In genomic region chr11:71977743-71978418, GRCh38 we compare ENCODE assay signal across 8 cellular contexts. TPM values are rescaled to one million over a fixed set of nuclear protein-coding genes. Genes with fewer than 3 reads are reported as not detected.
DNase-seq lines count a peak whose midpoint lies in the region; ATAC-seq and TF ChIP-seq lines count a peak whose summit lies in the region.

No MANE protein-coding gene starts in this region.

- 50 to 54% methylated on average over 7 of the region's 7 CpGs for WGBS in lung, 2 donors

- H3K36me3 ChIP-seq in WERI-Rb-1 (peaks cover 30% of the 10 kb centered on the region), lung (ENCODE audit: control insufficient read depth in 2 of 2, insufficient read depth in 2 of 2, low read length in 2 of 2) (peaks cover 2 to 3% of the 10 kb centered on the region in 2 donors)

- H3K4me1 ChIP-seq in lung (ENCODE audit: control insufficient read depth in 2 of 2, insufficient read depth in 2 of 2, low read length in 2 of 2): peaks cover 0 to 1% of the 10 kb centered on the region in 2 donors

- TF ChIP-seq CTCF in WERI-Rb-1 (IDR thresholded peaks at IDR 0.05; ENCODE audit: low read depth, low read length) (peak; percentile 35; the same call in 1 of the 2 replicates), lung (IDR thresholded peaks at IDR 0.05; ENCODE audit: control extremely low read depth, extremely low read depth) (peak; percentile 65)

- H3K4me3 ChIP-seq in WERI-Rb-1 (ENCODE audit: low read depth, low read length) (no peak overlapping the region), lung (no peak overlapping the region)

- DNase-seq in activated CD4-positive, alpha-beta T cell treated with anti-CD3 and anti-CD28 coated beads for 24 hours (ENCODE audit: low read depth in 2 of 2): peak; percentile 32 to 33
- DNase-seq in activated CD4-positive, alpha-beta T cell treated with anti-CD3 and anti-CD28 coated beads for 1 hour: no peak
- DNase-seq in NCI-H1048 (lab: John Stamatoyannopoulos, UW) (peak; percentile 18), WERI-Rb-1 (no peak), dedifferentiated amniotic fluid mesenchymal stem cell (ENCODE audit: extremely low spot score) (peak; percentile 60), lung (ENCODE audit: low spot score) (peak; percentile 51), NCI-H187 treated with DMSO at 0.1 percent for 48 hours (lab: John Stamatoyannopoulos, UW) (no peak)
- peak; percentile 31 for DNase-seq in stimulated activated naive CD4-positive, alpha-beta T cell treated with Interleukin-2 at 50 U/mL for 16 hours (lab: John Stamatoyannopoulos, UW)

- no peaks in the 10 kb centered on the region for H3K27me3 ChIP-seq in WERI-Rb-1 (ENCODE audit: insufficient read depth, low read depth, severe bottlenecking)
- H3K27me3 ChIP-seq in lung (ENCODE audit: control insufficient read depth, insufficient read depth): no peaks in the 10 kb centered on the region

- no peak overlapping the region for H3K27ac ChIP-seq in WERI-Rb-1
- H3K27ac ChIP-seq in lung (ENCODE audit: low read depth in 1 of 2, low read length in 1 of 2): no peak overlapping the region

- no peak for ATAC-seq in lung (ENCODE audit: insufficient read depth, low FRiP score)

- no peaks in the 10 kb centered on the region for H3K9me3 ChIP-seq in WERI-Rb-1 (ENCODE audit: severe bottlenecking)
- no peaks in the 10 kb centered on the region for H3K9me3 ChIP-seq in lung (ENCODE audit: control insufficient read depth in 2 of 2, insufficient read depth in 1 of 2, low read length in 1 of 2)

RNA-seq across cellular contexts. Expression of gene IL18BP, which starts 20.8 kb away (rescaled TPM):
- total RNA-seq in lung: 10 to 100 TPM in 1 of 2 donors, 1 to 10 TPM in 1; 8.6 to 24.8 TPM
- 10 to 100 TPM; 15.4 to 38.6 TPM for polyA plus RNA-seq in lung

RNA-seq across cellular contexts. Expression of gene RNF121, which starts 49.0 kb away (rescaled TPM):
- 10 to 100 TPM; 26.7 to 28.5 TPM for total RNA-seq in lung
- 10 to 100 TPM; 14.0 to 30.2 TPM for polyA plus RNA-seq in lung

RNA-seq across cellular contexts. Expression of gene XNDC1N, which starts 49.5 kb away (rescaled TPM):
- total RNA-seq in lung: 10 to 100 TPM in 1 of 2 donors, 1 to 10 TPM in 1; 7.0 to 20.4 TPM
- 1 to 10 TPM; 2.0 to 2.1 TPM for polyA plus RNA-seq in lung

Comparison
In these comparisons a context has a peak if more than half of its experiments do, and no peak if none do; other contexts are left out.
1. DNase-seq: peak in activated CD4-positive, alpha-beta T cell treated with anti-CD3 and anti-CD28 coated beads for 24 hours (2 of 2), NCI-H1048 (single experiment), dedifferentiated amniotic fluid mesenchymal stem cell (single experiment), lung (single experiment) and stimulated activated naive CD4-positive, alpha-beta T cell treated with Interleukin-2 at 50 U/mL for 16 hours (single experiment); none in activated CD4-positive, alpha-beta T cell treated with anti-CD3 and anti-CD28 coated beads for 1 hour (single experiment), WERI-Rb-1 (single experiment) and NCI-H187 treated with DMSO at 0.1 percent for 48 hours (single experiment).